Comparison of ENCODE assay signal across 23 cellular contexts in genomic region chr12:132367852-132368251, GRCh38. TPM values are rescaled to one million over a fixed set of nuclear protein-coding genes. Genes with fewer than 3 reads are reported as not detected.
"Had no signal": no experiment of that assay in that cellular context is flagged by ENCODE, and none has a peak within 500 bp of the region (broad histone marks: within the 10 kb centered on the region; RNA-seq: fewer than 3 reads in every experiment).

No MANE protein-coding gene starts in this region.

- ATAC-seq: Panc1, PC-3 had no signal

- H3K36me3 ChIP-seq: SJSA1 had no signal

- H3K27ac ChIP-seq: RWPE1, SJSA1, SK-N-MC had no signal

- H3K4me1 ChIP-seq: SJSA1 had no signal

- H3K9me3 ChIP-seq: SJSA1 had no signal

- H3K4me3 ChIP-seq: SJSA1, SK-N-MC had no signal

- DNase-seq: KBM-7, MV-4-11, NCI-H1092, NCI-H1105 treated with DMSO at 0.1 percent for 48 hours, NCI-H1417 treated with DMSO at 0.1 percent for 48 hours, NCI-H146, NCI-H1694 treated with DMSO at 0.1 percent for 48 hours, NCI-H1930, NCI-H2081, NCI-H2107, NCI-H2227 treated with DMSO at 0.1 percent for 48 hours, NCI-H524, NCI-H526 treated with DMSO at 0.1 percent for 48 hours, NCI-H748 treated with DMSO at 0.1 percent for 48 hours, PC-3, SIG-M5 had no signal

RNA-seq across cellular contexts. Expression of gene GALNT9, which starts 38.5 kb away (rescaled TPM):
- total RNA-seq: HT-29, NCI-H460, Right ventricle myocardium superior, SJSA1 had no signal
